Comparison of ENCODE assay signal across 27 cellular contexts in genomic region chr2:94964193-94964592, GRCh38.
"Had no signal": no experiment of that assay in that cellular context is flagged by ENCODE, and none has a peak within 500 bp of the region (broad histone marks: within the 10 kb centered on the region; RNA-seq: fewer than 3 reads in every experiment).

No MANE protein-coding gene starts in this region.

- H3K4me3 ChIP-seq: esophagus squamous epithelium, heart right ventricle, left lung, prostate gland, right atrium auricular region, skin epidermis, spleen, suprapubic skin, transverse colon, upper lobe of right lung, uterus had no signal

- H3K9me3 ChIP-seq: esophagus squamous epithelium, heart right ventricle, left lung, prostate gland, right atrium auricular region, spleen, suprapubic skin, transverse colon, upper lobe of right lung, uterus had no signal

- H3K4me3 Mint-ChIP-seq: effector memory CD8-positive, alpha-beta T cell; naive thymus-derived CD8-positive, alpha-beta T cell; nephron progenitor cell; stimulated activated naive CD8-positive, alpha-beta T cell treated with anti-CD3 and anti-CD28 coated beads, Interleukin-15, amount 100 ng/mL, for 72 hours had no signal

- H3K27ac Mint-ChIP-seq: effector memory CD8-positive, alpha-beta T cell; nephron progenitor cell had no signal

- ATAC-seq: effector memory CD8-positive, alpha-beta T cell; heart right ventricle; left cardiac atrium; left lung; naive thymus-derived CD8-positive, alpha-beta T cell; stimulated activated naive CD8-positive, alpha-beta T cell treated with anti-CD3 and anti-CD28 coated beads, Interleukin-15, amount 100 ng/mL, for 72 hours; upper lobe of right lung had no signal

- H3K36me3 Mint-ChIP-seq: naive thymus-derived CD8-positive, alpha-beta T cell had no signal

- FAIRE-seq: endometrium, islet of Langerhans had no signal

- H3K9me3 Mint-ChIP-seq: effector memory CD8-positive, alpha-beta T cell; naive thymus-derived CD8-positive, alpha-beta T cell; stimulated activated naive CD8-positive, alpha-beta T cell treated with anti-CD3 and anti-CD28 coated beads, Interleukin-15, amount 100 ng/mL, for 72 hours had no signal

- H3K27ac ChIP-seq: esophagus squamous epithelium, heart right ventricle, left lung, prostate gland, right atrium auricular region, skin epidermis, spleen, suprapubic skin, transverse colon, upper lobe of right lung, uterus had no signal

- H3K4me1 Mint-ChIP-seq: nephron progenitor cell; stimulated activated naive CD8-positive, alpha-beta T cell treated with anti-CD3 and anti-CD28 coated beads, Interleukin-15, amount 100 ng/mL, for 72 hours had no signal

- H3K4me1 ChIP-seq: esophagus squamous epithelium, heart right ventricle, left lung, prostate gland, right atrium auricular region, spleen, suprapubic skin, transverse colon, upper lobe of right lung, uterus had no signal

- DNase-seq: cortex of kidney; effector memory CD8-positive, alpha-beta T cell; erythroblast; esophagus squamous epithelium; foreskin melanocyte; glutamatergic neuron; heart right ventricle; hippocampal formation; left cardiac atrium; left lung; mammary epithelial cell; naive thymus-derived CD8-positive, alpha-beta T cell; nephron progenitor cell; nucleus accumbens; spleen; stimulated activated CD4-positive, alpha-beta T cell treated with anti-CD3 and anti-CD28 coated beads, Interleukin-4, amount 100 ng/mL, for 4 hours; stimulated activated naive CD4-positive, alpha-beta T cell; stimulated activated naive CD8-positive, alpha-beta T cell treated with anti-CD3 and anti-CD28 coated beads, Interleukin-15, amount 100 ng/mL, for 72 hours; transverse colon; upper lobe of right lung; uterus had no signal

- H3K36me3 ChIP-seq: esophagus squamous epithelium, heart right ventricle, left lung, prostate gland, right atrium auricular region, spleen, suprapubic skin, transverse colon, upper lobe of right lung, uterus had no signal

- H3K27me3 ChIP-seq: right atrium auricular region, uterus had no signal
